ENCODE assay signal across 10 cellular contexts in genomic region chr20:31670371-31671228, GRCh38. TPM values are rescaled to one million over a fixed set of nuclear protein-coding genes. Genes with fewer than 3 reads are reported as not detected.
DNase-seq lines count a peak whose midpoint lies in the region; ATAC-seq lines count a peak whose summit lies in the region.
"Had no signal": no experiment of that assay in that cellular context is flagged by ENCODE, and none has a peak within 500 bp of the region (broad histone marks: within the 10 kb centered on the region; RNA-seq: fewer than 3 reads in every experiment).

No MANE protein-coding gene starts in this region.

- H3K9me3 Mint-ChIP-seq in naive thymus-derived CD8-positive, alpha-beta T cell = no peaks in the 10 kb centered on the region

- peak overlapping the region; percentile 39 for H3K27ac ChIP-seq in epithelial cell of prostate
- H3K27ac ChIP-seq: WERI-Rb-1 had no signal

- peak; percentile 79 for DNase-seq in AG08396 (ENCODE audit: low spot score)
- DNase-seq in NCI-H2227 treated with DMSO at 0.1 percent for 48 hours (lab: John Stamatoyannopoulos, UW) = peak; percentile 77
- no peak for DNase-seq in epithelial cell of prostate (ENCODE audit: low read depth, low spot score)
- DNase-seq in naive thymus-derived CD8-positive, alpha-beta T cell = no peak
- DNase-seq in MV-4-11 (lab: John Stamatoyannopoulos, UW) = no peak
- no peak for DNase-seq in effector CD4-positive, alpha-beta T cell
- no peak for DNase-seq in OCI-M2 (lab: John Stamatoyannopoulos, UW; ENCODE audit: unreplicated experiment)
- DNase-seq: WERI-Rb-1 had no signal

- H3K27me3 Mint-ChIP-seq in naive thymus-derived CD8-positive, alpha-beta T cell = no peaks in the 10 kb centered on the region

- H3K27ac Mint-ChIP-seq in naive thymus-derived CD8-positive, alpha-beta T cell = peak overlapping the region in 6 of 10 donors; percentile 44 to 89 (median 73)

- no peak overlapping the region for H3K4me3 Mint-ChIP-seq in naive thymus-derived CD8-positive, alpha-beta T cell

- peaks cover 39 to 70% (median 59%) of the 10 kb centered on the region in 4 donors for H3K4me1 Mint-ChIP-seq in naive thymus-derived CD8-positive, alpha-beta T cell

- POLR2A ChIA-PET in naive thymus-derived CD8-positive, alpha-beta T cell (lab: Charles Lee) = interaction anchor here (0.7 kb wide), 1 partner anchor 52 kb away, joined by 3 read pairs; the partner anchor contains the start of gene BCL2L1

- no peak for ATAC-seq in naive thymus-derived CD8-positive, alpha-beta T cell
- no peak for ATAC-seq in GM21717 (IDR thresholded peaks at IDR 0.05; ENCODE audit: unreplicated experiment)

- H3K36me3 Mint-ChIP-seq in naive thymus-derived CD8-positive, alpha-beta T cell = peaks cover 0 to 2% (median 0%) of the 10 kb centered on the region in 3 donors

RNA-seq across cellular contexts. Expression of gene COX4I2, which starts 32.9 kb away (rescaled TPM):
- not detected for total RNA-seq in naive thymus-derived CD8-positive, alpha-beta T cell
- polyA plus RNA-seq in naive thymus-derived CD8-positive, alpha-beta T cell = not detected
- polyA plus RNA-seq: keratinocyte had no signal

RNA-seq across cellular contexts. Expression of gene BCL2L1, which starts 52.1 kb away (rescaled TPM):
- total RNA-seq in naive thymus-derived CD8-positive, alpha-beta T cell = 10 to 100 TPM; 14.8 to 17.7 TPM
- 10 to 100 TPM in 1 of 3 donors, 1 to 10 TPM in 2; 8.0 to 15.4 (median 8.2) TPM for polyA plus RNA-seq in naive thymus-derived CD8-positive, alpha-beta T cell

Comparison
In these comparisons a context has a peak if more than half of its experiments do, and no peak if none do; other contexts are left out.
1. DNase-seq: peak in AG08396 (single experiment) and NCI-H2227 treated with DMSO at 0.1 percent for 48 hours (single experiment); none in epithelial cell of prostate (single experiment), naive thymus-derived CD8-positive, alpha-beta T cell (0 of 10), MV-4-11 (single experiment), effector CD4-positive, alpha-beta T cell (single experiment) and OCI-M2 (single experiment).